In genomic region chr20:47196091-47197081, GRCh38 we compare ENCODE assay signal across 8 cellular contexts.
DNase-seq lines count a peak whose midpoint lies in the region; ATAC-seq and TF ChIP-seq lines count a peak whose summit lies in the region.

No MANE protein-coding gene starts in this region.

- no peaks in the 10 kb centered on the region for H3F3A ChIP-seq in OCI-LY1 (ENCODE audit: insufficient read depth, low read length)

- H3K27me3 ChIP-seq in OCI-LY1 (ENCODE audit: insufficient read depth, low read length): no peaks in the 10 kb centered on the region; the same call in 1 of the 2 replicates

- H4K20me1 ChIP-seq in OCI-LY1 (ENCODE audit: insufficient read depth, low read length): no peaks in the 10 kb centered on the region

- no peak overlapping the region for H3K27ac Mint-ChIP-seq in naive B cell

- no peaks in the 10 kb centered on the region for H3K79me2 ChIP-seq in OCI-LY1 (ENCODE audit: insufficient read depth, low read length)

- 0 out of 2 replicates have a peak overlapping the region, but pooled peaks have one; percentile 25 for H2AFZ ChIP-seq in OCI-LY1 (ENCODE audit: low read length)

- H3K9me3 Mint-ChIP-seq in naive B cell: no peaks in the 10 kb centered on the region

- H3K4me3 ChIP-seq in OCI-LY1 (ENCODE audit: low read depth, low read length, poor library complexity, severe bottlenecking): peak overlapping the region; percentile 42

- H3K4me1 ChIP-seq in OCI-LY1 (ENCODE audit: insufficient read depth, low read length, severe bottlenecking): peaks cover 7% of the 10 kb centered on the region

- no peaks in the 10 kb centered on the region for H3K9me2 ChIP-seq in OCI-LY1 (ENCODE audit: low read depth, low read length)

- H3K27me3 Mint-ChIP-seq in naive B cell: peaks cover 0 to 4% (median 0%) of the 10 kb centered on the region in 3 donors

- peaks cover 0 to 9% (median 6%) of the 10 kb centered on the region in 3 donors for H3K4me1 Mint-ChIP-seq in naive B cell

- H3K36me3 ChIP-seq in OCI-LY1 (ENCODE audit: insufficient read depth, low read length): no peaks in the 10 kb centered on the region

- peak; percentile 45 for ATAC-seq in HG03175 (IDR thresholded peaks at IDR 0.05; ENCODE audit: unreplicated experiment)
- peak; percentile 73 to 84 for ATAC-seq in naive B cell (ENCODE audit: low read depth in 2 of 2)
- ATAC-seq in HG02623 (IDR thresholded peaks at IDR 0.05; ENCODE audit: unreplicated experiment): no peak

- DNase-seq in D341Med (ENCODE audit: low spot score) (peak; percentile 88), activated T-cell treated with anti-CD3 and anti-CD28 coated beads for 1 hour (ENCODE audit: low read depth) (peak; percentile 66), erythroblast (lab: John Stamatoyannopoulos, UW) (peak; percentile 79 to 87), naive B cell (peak; percentile 58)
- peak; percentile 35 to 36 for DNase-seq in stimulated activated CD8-positive, alpha-beta memory T cell treated with anti-CD3 and anti-CD28 coated beads, Interleukin-7, amount 100 ng/mL, for 4 hours (ENCODE audit: low read depth in 2 of 2)

- no peaks in the 10 kb centered on the region for H3K9me3 ChIP-seq in OCI-LY1 (ENCODE audit: low read length)

- no peak for TF ChIP-seq POLR2A in erythroblast (IDR thresholded peaks at IDR 0.05; ENCODE audit: low read length)

- peak overlapping the region in 1 of 8 donors; percentile 54 for H3K4me3 Mint-ChIP-seq in naive B cell

- no peak overlapping the region; the same call in 1 of the 2 replicates for H3K9ac ChIP-seq in OCI-LY1 (ENCODE audit: low read length)

- no peak overlapping the region for H3K27ac ChIP-seq in OCI-LY1 (ENCODE audit: low read depth, low read length, poor library complexity, severe bottlenecking)

- peak; percentile 96 for TF ChIP-seq CTCF in OCI-LY1 (IDR thresholded peaks at IDR 0.05; ENCODE audit: low read length)

- peak overlapping the region; percentile 67 for H3K4me2 ChIP-seq in OCI-LY1 (ENCODE audit: low read length)

- H3K36me3 Mint-ChIP-seq in naive B cell: no peaks in the 10 kb centered on the region

Comparison
In these comparisons a context has a peak if more than half of its experiments do, and no peak if none do; other contexts are left out.
1. DNase-seq: peak in every context shown above with its lines; median percentile 88 in D341Med; 83 in erythroblast; 66 in activated T-cell treated with anti-CD3 and anti-CD28 coated beads for 1 hour; 58 in naive B cell; 36 in stimulated activated CD8-positive, alpha-beta memory T cell treated with anti-CD3 and anti-CD28 coated beads, Interleukin-7, amount 100 ng/mL, for 4 hours.